9 cellular contexts compared by ENCODE assay signal in the genomic region with DNA sequence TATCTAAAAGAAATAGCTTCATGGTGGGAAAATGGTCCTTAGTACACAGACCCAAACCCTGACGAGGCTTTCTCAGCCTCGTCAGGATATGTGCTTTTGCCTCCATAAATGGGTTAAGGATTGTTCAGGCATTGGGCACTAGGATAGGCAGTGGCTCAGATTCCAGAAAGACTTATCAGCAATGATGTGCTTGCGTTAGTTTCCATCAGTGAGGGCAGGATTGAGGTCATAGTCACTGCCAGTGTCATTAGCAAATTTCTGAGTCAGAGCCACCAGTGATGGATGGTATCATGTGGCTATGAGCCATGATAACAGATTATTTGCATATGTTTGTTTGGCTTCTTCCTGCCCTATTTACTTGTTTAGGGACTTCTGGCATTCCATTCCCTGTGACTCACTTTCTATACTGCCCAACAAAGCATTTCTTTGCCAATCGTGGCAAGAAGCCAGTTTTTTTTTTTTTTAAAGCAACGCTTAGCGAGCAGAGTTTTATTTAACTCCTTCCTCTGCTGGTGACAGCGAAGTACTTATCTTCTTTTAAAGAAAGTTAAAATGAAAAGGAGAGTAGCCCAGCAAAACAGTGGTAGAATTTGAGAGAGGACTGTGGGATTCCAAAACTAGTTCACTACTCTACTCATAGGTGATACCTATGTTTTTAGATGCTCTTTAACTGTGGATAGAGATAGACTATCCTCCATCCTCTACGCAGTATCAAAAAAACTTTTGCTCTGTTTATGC. TPM values are rescaled to one million over a fixed set of nuclear protein-coding genes. Genes with fewer than 3 reads are reported as not detected.
A peak's percentile ranks its signal among the peaks of the same experiment; 100 is the strongest.
DNase-seq lines count a peak whose midpoint lies in the region; ATAC-seq and TF ChIP-seq lines count a peak whose summit lies in the region.
"Had no signal": no experiment of that assay in that cellular context is flagged by ENCODE, and none has a peak within 500 bp of the region (broad histone marks: within the 10 kb centered on the region; RNA-seq: fewer than 3 reads in every experiment).

No MANE protein-coding gene starts in this region.

- TF ChIP-seq POLR2A in vagina (IDR thresholded peaks at IDR 0.05): no peak

- no peaks in the 10 kb centered on the region for H3K9me3 ChIP-seq in vagina

- no peak overlapping the region for H3K4me3 ChIP-seq in astrocyte of the cerebellum (ENCODE audit: low read depth, low read length)
- no peak overlapping the region for H3K4me3 ChIP-seq in vagina

- H3K4me1 ChIP-seq in vagina: peaks cover 13% of the 10 kb centered on the region

- TF ChIP-seq CTCF in astrocyte of the cerebellum (IDR thresholded peaks at IDR 0.05; ENCODE audit: low read depth, low read length, missing control alignments) (no peak), vagina (IDR thresholded peaks at IDR 0.05) (no peak)

- no peak for ATAC-seq in GM19395 (IDR thresholded peaks at IDR 0.05; ENCODE audit: unreplicated experiment)

- H3K36me3 ChIP-seq in vagina: no peaks in the 10 kb centered on the region

- in situ Hi-C loops in KBM-7 (cut with MboI; ENCODE audit: low pct_unique_long_range_greater_than_20kb, low sequenced_read_pairs): loop anchor here (25.0 kb wide), 1 partner anchor 291 kb away; no protein-coding TSS in a partner anchor
- in situ Hi-C loops in astrocyte of the cerebellum (cut with HindIII; ENCODE audit: low sequenced_read_pairs): no loop called here

- H3K27ac ChIP-seq in vagina: no peak overlapping the region
- H3K27ac ChIP-seq: VCaP had no signal

- DNase-seq in ELF-1 (ENCODE audit: low read depth, low spot score): peak; percentile 62
- peak; percentile 15 for DNase-seq in KBM-7
- DNase-seq in astrocyte of the cerebellum (ENCODE audit: low read depth): peak; percentile 74
- peak; percentile 82 for DNase-seq in iPS-NIHi7 (ENCODE audit: extremely low spot score)
- DNase-seq in superior temporal gyrus (ENCODE audit: extremely low spot score): peak; percentile 81
- DNase-seq in activated CD4-positive, CD25-positive, alpha-beta regulatory T cell treated with anti-CD3 and anti-CD28 coated beads, Interleukin-2, amount 50 U/mL, for 72 hours: no peak
- no peak for DNase-seq in vagina (ENCODE audit: extremely low spot score in 2 of 2)

- intact Hi-C loops in vagina (cut with DNase I): no loop called here

- no peaks in the 10 kb centered on the region for H3K27me3 ChIP-seq in vagina

RNA-seq across cellular contexts. Expression of gene MYPN, which starts 44.4 kb away (rescaled TPM):
- total RNA-seq in vagina: not detected

Comparison
In these comparisons a context has a peak if more than half of its experiments do, and no peak if none do; other contexts are left out.
1. DNase-seq: peak in ELF-1 (single experiment), KBM-7 (single experiment), astrocyte of the cerebellum (single experiment), iPS-NIHi7 (single experiment) and superior temporal gyrus (single experiment); none in activated CD4-positive, CD25-positive, alpha-beta regulatory T cell treated with anti-CD3 and anti-CD28 coated beads, Interleukin-2, amount 50 U/mL, for 72 hours (single experiment) and vagina (0 of 2).